1 cellular context compared by ENCODE assay signal in genomic region chr1:27119270-27119618, GRCh38.
A peak's percentile ranks its signal among the peaks of the same experiment; 100 is the strongest.
TF ChIP-seq lines count a peak whose summit lies in the region.

No MANE protein-coding gene starts in this region.

TF ChIP-seq in IMR-90, 13 proteins besides CTCF, POLR2A, EP300 and RAD21:
- TF ChIP-seq ELK1 (IDR thresholded peaks at IDR 0.05; ENCODE audit: borderline replicate concordance, low read depth, low read length) = no peak
- no peak for TF ChIP-seq BHLHE40 (IDR thresholded peaks at IDR 0.05; ENCODE audit: low read depth, low read length)
- 0 out of 2 replicates have a peak, but pooled peaks have one; percentile 1 for TF ChIP-seq FOS (IDR thresholded peaks at IDR 0.05; ENCODE audit: low read depth, low read length)
- peak; percentile 85 for TF ChIP-seq CEBPB (IDR thresholded peaks at IDR 0.05; ENCODE audit: low read depth, low read length)
TF ChIP-seq in IMR-90: peak in this region for 2.
